1 cellular context compared by ENCODE assay signal in the genomic region with DNA sequence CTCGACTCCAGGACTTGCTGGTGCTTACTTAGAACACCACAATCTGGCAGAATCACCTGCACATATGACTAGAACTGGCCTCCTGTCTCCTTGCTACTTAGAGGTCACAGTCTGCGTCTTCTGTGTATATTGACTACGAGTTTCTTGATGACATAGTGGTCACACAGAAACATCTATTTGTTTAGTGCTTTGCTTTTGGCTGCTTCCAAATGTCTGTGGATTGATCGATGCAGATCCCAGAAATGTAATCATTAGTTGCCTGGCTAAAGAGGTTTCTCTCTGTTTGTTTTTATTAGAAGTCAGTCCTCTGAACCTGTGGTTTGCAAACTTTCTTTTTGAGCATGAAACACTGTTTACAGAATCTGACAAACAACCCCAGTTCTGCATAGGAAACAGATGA.
TF ChIP-seq lines count a peak whose summit lies in the region.

No MANE protein-coding gene starts in this region.

TF ChIP-seq in GM23338, 12 proteins besides CTCF, POLR2A, EP300 and RAD21 (continued from another document):
- TF ChIP-seq, protein P1, sequence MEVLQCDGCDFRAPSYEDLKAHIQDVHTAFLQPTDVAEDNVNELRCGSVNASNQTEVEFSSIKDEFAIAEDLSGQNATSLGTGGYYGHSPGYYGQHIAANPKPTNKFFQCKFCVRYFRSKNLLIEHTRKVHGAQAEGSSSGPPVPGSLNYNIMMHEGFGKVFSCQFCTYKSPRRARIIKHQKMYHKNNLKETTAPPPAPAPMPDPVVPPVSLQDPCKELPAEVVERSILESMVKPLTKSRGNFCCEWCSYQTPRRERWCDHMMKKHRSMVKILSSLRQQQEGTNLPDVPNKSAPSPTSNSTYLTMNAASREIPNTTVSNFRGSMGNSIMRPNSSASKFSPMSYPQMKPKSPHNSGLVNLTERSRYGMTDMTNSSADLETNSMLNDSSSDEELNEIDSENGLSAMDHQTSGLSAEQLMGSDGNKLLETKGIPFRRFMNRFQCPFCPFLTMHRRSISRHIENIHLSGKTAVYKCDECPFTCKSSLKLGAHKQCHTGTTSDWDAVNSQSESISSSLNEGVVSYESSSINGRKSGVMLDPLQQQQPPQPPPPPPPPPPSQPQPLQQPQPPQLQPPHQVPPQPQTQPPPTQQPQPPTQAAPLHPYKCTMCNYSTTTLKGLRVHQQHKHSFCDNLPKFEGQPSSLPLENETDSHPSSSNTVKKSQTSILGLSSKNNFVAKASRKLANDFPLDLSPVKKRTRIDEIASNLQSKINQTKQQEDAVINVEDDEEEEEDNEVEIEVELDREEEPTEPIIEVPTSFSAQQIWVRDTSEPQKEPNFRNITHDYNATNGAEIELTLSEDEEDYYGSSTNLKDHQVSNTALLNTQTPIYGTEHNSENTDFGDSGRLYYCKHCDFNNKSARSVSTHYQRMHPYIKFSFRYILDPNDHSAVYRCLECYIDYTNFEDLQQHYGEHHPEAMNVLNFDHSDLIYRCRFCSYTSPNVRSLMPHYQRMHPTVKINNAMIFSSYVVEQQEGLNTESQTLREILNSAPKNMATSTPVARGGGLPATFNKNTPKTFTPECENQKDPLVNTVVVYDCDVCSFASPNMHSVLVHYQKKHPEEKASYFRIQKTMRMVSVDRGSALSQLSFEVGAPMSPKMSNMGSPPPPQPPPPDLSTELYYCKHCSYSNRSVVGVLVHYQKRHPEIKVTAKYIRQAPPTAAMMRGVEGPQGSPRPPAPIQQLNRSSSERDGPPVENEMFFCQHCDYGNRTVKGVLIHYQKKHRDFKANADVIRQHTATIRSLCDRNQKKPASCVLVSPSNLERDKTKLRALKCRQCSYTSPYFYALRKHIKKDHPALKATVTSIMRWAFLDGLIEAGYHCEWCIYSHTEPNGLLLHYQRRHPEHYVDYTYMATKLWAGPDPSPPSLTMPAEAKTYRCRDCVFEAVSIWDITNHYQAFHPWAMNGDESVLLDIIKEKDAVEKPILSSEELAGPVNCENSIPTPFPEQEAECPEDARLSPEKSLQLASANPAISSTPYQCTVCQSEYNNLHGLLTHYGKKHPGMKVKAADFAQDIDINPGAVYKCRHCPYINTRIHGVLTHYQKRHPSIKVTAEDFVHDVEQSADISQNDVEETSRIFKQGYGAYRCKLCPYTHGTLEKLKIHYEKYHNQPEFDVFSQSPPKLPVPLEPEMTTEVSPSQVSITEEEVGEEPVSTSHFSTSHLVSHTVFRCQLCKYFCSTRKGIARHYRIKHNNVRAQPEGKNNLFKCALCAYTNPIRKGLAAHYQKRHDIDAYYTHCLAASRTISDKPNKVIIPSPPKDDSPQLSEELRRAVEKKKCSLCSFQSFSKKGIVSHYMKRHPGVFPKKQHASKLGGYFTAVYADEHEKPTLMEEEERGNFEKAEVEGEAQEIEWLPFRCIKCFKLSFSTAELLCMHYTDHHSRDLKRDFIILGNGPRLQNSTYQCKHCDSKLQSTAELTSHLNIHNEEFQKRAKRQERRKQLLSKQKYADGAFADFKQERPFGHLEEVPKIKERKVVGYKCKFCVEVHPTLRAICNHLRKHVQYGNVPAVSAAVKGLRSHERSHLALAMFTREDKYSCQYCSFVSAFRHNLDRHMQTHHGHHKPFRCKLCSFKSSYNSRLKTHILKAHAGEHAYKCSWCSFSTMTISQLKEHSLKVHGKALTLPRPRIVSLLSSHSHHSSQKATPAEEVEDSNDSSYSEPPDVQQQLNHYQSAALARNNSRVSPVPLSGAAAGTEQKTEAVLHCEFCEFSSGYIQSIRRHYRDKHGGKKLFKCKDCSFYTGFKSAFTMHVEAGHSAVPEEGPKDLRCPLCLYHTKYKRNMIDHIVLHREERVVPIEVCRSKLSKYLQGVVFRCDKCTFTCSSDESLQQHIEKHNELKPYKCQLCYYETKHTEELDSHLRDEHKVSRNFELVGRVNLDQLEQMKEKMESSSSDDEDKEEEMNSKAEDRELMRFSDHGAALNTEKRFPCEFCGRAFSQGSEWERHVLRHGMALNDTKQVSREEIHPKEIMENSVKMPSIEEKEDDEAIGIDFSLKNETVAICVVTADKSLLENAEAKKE (CRISPR knock-in tag; IDR thresholded peaks at IDR 0.05): no peak
- TF ChIP-seq REST (IDR thresholded peaks at IDR 0.05; ENCODE audit: unreplicated experiment) (no peak), STAT1 (IDR thresholded peaks at IDR 0.05; ENCODE audit: unreplicated experiment) (no peak), ETS1 (IDR thresholded peaks at IDR 0.05) (no peak), ZNF331 (CRISPR knock-in tag; IDR thresholded peaks at IDR 0.05; ENCODE audit: low read depth) (no peak)
TF ChIP-seq in GM23338: peak in this region for 0.
